1 cellular context compared by ENCODE assay signal in the genomic region with DNA sequence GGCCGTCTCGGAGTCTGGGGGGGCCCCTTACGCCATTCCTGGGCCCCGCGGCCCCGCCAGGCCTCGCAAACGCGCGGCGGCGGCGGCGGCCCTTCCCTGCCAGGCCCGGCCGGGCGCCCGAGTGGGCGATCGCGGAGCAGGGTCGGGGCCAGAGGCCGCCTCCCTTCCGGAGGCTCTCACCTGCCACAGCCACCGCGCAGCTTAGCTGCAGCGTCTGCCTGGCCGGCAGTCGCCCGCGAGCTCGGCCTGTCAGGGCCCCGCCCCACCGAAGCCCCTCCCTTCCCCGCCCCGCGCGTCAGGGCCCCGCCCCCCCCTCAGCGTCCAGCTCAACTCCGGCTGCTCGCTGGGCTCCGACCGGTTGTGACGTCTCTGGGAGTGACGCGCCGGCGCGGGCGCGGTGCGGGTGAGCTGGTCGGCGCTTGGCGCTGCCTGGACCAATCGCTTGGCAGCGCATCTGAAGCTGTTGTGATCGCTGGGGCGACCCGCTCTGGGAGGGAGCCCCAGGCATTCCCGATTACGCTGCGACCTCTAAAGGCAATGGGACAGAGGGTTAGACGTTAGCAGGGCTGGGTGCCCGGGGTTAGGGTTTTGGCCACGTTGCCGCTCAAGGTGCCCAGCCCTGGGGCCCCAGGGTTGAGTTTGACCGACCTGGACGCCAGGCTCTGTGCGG.
TF ChIP-seq lines count a peak whose summit lies in the region.

A gene with protein sequence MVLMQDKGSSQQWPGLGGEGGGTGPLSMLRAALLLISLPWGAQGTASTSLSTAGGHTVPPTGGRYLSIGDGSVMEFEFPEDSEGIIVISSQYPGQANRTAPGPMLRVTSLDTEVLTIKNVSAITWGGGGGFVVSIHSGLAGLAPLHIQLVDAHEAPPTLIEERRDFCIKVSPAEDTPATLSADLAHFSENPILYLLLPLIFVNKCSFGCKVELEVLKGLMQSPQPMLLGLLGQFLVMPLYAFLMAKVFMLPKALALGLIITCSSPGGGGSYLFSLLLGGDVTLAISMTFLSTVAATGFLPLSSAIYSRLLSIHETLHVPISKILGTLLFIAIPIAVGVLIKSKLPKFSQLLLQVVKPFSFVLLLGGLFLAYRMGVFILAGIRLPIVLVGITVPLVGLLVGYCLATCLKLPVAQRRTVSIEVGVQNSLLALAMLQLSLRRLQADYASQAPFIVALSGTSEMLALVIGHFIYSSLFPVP (minus strand): TSS at position 216 of the 670 bp plus-strand sequence. CDS start 1,689 bp downstream, outside the sequence.

TF ChIP-seq in HEK293T, 16 proteins besides CTCF, POLR2A, EP300 and RAD21 (continued from another document):
- TF ChIP-seq, protein P1, sequence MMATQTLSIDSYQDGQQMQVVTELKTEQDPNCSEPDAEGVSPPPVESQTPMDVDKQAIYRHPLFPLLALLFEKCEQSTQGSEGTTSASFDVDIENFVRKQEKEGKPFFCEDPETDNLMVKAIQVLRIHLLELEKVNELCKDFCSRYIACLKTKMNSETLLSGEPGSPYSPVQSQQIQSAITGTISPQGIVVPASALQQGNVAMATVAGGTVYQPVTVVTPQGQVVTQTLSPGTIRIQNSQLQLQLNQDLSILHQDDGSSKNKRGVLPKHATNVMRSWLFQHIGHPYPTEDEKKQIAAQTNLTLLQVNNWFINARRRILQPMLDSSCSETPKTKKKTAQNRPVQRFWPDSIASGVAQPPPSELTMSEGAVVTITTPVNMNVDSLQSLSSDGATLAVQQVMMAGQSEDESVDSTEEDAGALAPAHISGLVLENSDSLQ (IDR thresholded peaks at IDR 0.05) = peak; percentile 82
TF ChIP-seq in HEK293T: peak in this region for 3.
